Comparison of ENCODE assay signal across 9 cellular contexts in genomic region chr7:114539575-114539974, GRCh38.
A peak's percentile ranks its signal among the peaks of the same experiment; 100 is the strongest.
DNase-seq lines count a peak whose midpoint lies in the region; ATAC-seq and TF ChIP-seq lines count a peak whose summit lies in the region.
"Had no signal": no experiment of that assay in that cellular context is flagged by ENCODE, and none has a peak within 500 bp of the region (broad histone marks: within the 10 kb centered on the region; RNA-seq: fewer than 3 reads in every experiment).

No MANE protein-coding gene starts in this region.

- no peaks in the 10 kb centered on the region for H3K27me3 ChIP-seq in MG63
- H3K27me3 ChIP-seq: esophagus squamous epithelium had no signal

- no peaks in the 10 kb centered on the region for H3K9me3 Mint-ChIP-seq in WTC11

- H3K9me3 ChIP-seq in MG63 = no peaks in the 10 kb centered on the region
- H3K9me3 ChIP-seq: esophagus squamous epithelium had no signal

- H3K4me1 Mint-ChIP-seq in WTC11 = peaks cover 10% of the 10 kb centered on the region

- CTCF ChIA-PET in WTC11 (lab: Charles Lee) = interaction anchor here (0.5 to 1.4 kb wide), 8 partner anchors 14 to 458 kb away, joined by 3 to 21 read pairs (median 4); no protein-coding TSS in a partner anchor

- peak; percentile 13 for DNase-seq in DMS114 treated with DMSO at 0.1 percent for 48 hours (lab: John Stamatoyannopoulos, UW; ENCODE audit: unreplicated experiment)
- peak; percentile 3 for DNase-seq in MG63
- no peak for DNase-seq in WTC11 (ENCODE audit: low spot score)
- DNase-seq in left kidney (ENCODE audit: low read depth, low spot score) = peak; percentile 51
- no peak for DNase-seq in activated CD4-positive, CD25-positive, alpha-beta regulatory T cell (lab: John Stamatoyannopoulos, UW)
- DNase-seq in OCI-M2 (lab: John Stamatoyannopoulos, UW; ENCODE audit: unreplicated experiment) = no peak
- DNase-seq in NK-92 treated with Interleukin-12 subunit alpha and Interleukin-12 subunit beta, amount 100 ng/mL, for 24 hours (lab: John Stamatoyannopoulos, UW) = no peak
- DNase-seq: esophagus squamous epithelium had no signal

- peak; percentile 58; the same call in 1 of the 2 replicates for ATAC-seq in WTC11
- no peak for ATAC-seq in activated CD4-positive, CD25-positive, alpha-beta regulatory T cell treated with anti-CD3 and anti-CD28 coated beads, Interleukin-2, amount 50 U/mL, for 24 hours

- H3K4me3 Mint-ChIP-seq in WTC11 = no peak overlapping the region

- no peaks in the 10 kb centered on the region for H3K36me3 ChIP-seq in MG63
- H3K36me3 ChIP-seq: esophagus squamous epithelium had no signal

- no peak for TF ChIP-seq CTCF in WTC11 (IDR thresholded peaks at IDR 0.05)

- H3K4me3 ChIP-seq in MG63 = no peak overlapping the region
- H3K4me3 ChIP-seq: esophagus squamous epithelium had no signal

- H3K27ac Mint-ChIP-seq in WTC11 = no peak overlapping the region

- POLR2A ChIA-PET in WTC11 (lab: Charles Lee) = no interaction called here

- no peaks in the 10 kb centered on the region for H3K27me3 Mint-ChIP-seq in WTC11 (ENCODE audit: low read depth)

- H3K36me3 Mint-ChIP-seq in WTC11 = no peaks in the 10 kb centered on the region

TF ChIP-seq in WTC11, 78 proteins besides CTCF, POLR2A, EP300 and RAD21:
- TF ChIP-seq ZNF423 (CRISPR knock-in tag; IDR thresholded peaks at IDR 0.05) = no peak
- TF ChIP-seq, protein P1, sequence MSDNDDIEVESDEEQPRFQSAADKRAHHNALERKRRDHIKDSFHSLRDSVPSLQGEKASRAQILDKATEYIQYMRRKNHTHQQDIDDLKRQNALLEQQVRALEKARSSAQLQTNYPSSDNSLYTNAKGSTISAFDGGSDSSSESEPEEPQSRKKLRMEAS (CRISPR knock-in tag; IDR thresholded peaks at IDR 0.05) = no peak
- no peak for TF ChIP-seq ZNF121 (CRISPR knock-in tag; IDR thresholded peaks at IDR 0.05)
- TF ChIP-seq FOXK1 (CRISPR knock-in tag; IDR thresholded peaks at IDR 0.05) = no peak
- TF ChIP-seq JUN (CRISPR knock-in tag; IDR thresholded peaks at IDR 0.05) = no peak
- no peak for TF ChIP-seq NR3C1 (CRISPR knock-in tag; conservative IDR thresholded peaks at IDR 0.05; ENCODE audit: low read depth)
- no peak for TF ChIP-seq CBFB (CRISPR knock-in tag; IDR thresholded peaks at IDR 0.05; ENCODE audit: low read depth)

Comparison
In these comparisons a context has a peak if more than half of its experiments do, and no peak if none do; other contexts are left out.
1. DNase-seq: peak in DMS114 treated with DMSO at 0.1 percent for 48 hours (single experiment), MG63 (single experiment) and left kidney (single experiment); none in WTC11 (single experiment), activated CD4-positive, CD25-positive, alpha-beta regulatory T cell (0 of 4), OCI-M2 (single experiment) and NK-92 treated with Interleukin-12 subunit alpha and Interleukin-12 subunit beta, amount 100 ng/mL, for 24 hours (single experiment).